8 cellular contexts compared by ENCODE assay signal in genomic region chr11:57325735-57326048, GRCh38. TPM values are rescaled to one million over a fixed set of nuclear protein-coding genes. Genes with fewer than 3 reads are reported as not detected.
DNase-seq lines count a peak whose midpoint lies in the region; ATAC-seq and TF ChIP-seq lines count a peak whose summit lies in the region.

No MANE protein-coding gene starts in this region.

- peaks cover 62% of the 10 kb centered on the region for H3K4me1 Mint-ChIP-seq in stimulated activated naive CD8-positive, alpha-beta T cell treated with anti-CD3 and anti-CD28 coated beads, Interleukin-15, Interleukin-2, amounts not matched to agents 100 ng/mL and 50 ng/mL, for 24 hours (ENCODE audit: low read depth)
- H3K4me1 Mint-ChIP-seq in activated T-helper 17 cell treated with anti-CD3 and anti-CD28 coated beads, Interleukin-2, amount 50 U/mL, for 72 hours, result peaks cover 66% of the 10 kb centered on the region

- H3K36me3 Mint-ChIP-seq in stimulated activated naive CD8-positive, alpha-beta T cell treated with anti-CD3 and anti-CD28 coated beads, Interleukin-15, Interleukin-2, amounts not matched to agents 100 ng/mL and 50 ng/mL, for 24 hours (ENCODE audit: low read depth), result peaks cover 57% of the 10 kb centered on the region
- H3K36me3 Mint-ChIP-seq in activated T-helper 17 cell treated with anti-CD3 and anti-CD28 coated beads, Interleukin-2, amount 50 U/mL, for 72 hours (ENCODE audit: low read depth), result peaks cover 63% of the 10 kb centered on the region

- H3K27me3 ChIP-seq in right atrium auricular region, result no peaks in the 10 kb centered on the region

- H3K4me3 Mint-ChIP-seq in stimulated activated naive CD8-positive, alpha-beta T cell treated with anti-CD3 and anti-CD28 coated beads, Interleukin-15, Interleukin-2, amounts not matched to agents 100 ng/mL and 50 ng/mL, for 24 hours, result peak overlapping the region; percentile 89
- H3K4me3 Mint-ChIP-seq in activated T-helper 17 cell treated with anti-CD3 and anti-CD28 coated beads, Interleukin-2, amount 50 U/mL, for 72 hours, result peak overlapping the region; percentile 88

- DNase-seq in stimulated activated naive CD8-positive, alpha-beta T cell treated with anti-CD3 and anti-CD28 coated beads, Interleukin-15, Interleukin-2, amounts not matched to agents 100 U/mL and 50 U/mL, for 24 hours, result no peak
- DNase-seq in right atrium auricular region (ENCODE audit: low spot score), result peak; percentile 87
- no peak for DNase-seq in activated effector memory CD4-positive, alpha-beta T cell treated with Interleukin-2 at 50 U/mL for 16 hours
- no peak for DNase-seq in activated CD8-positive, alpha-beta memory T cell treated with anti-CD3 and anti-CD28 coated beads, Interleukin-2, amount 50 U/mL, for 48 hours

- peak overlapping the region; percentile 98 for H3K27ac Mint-ChIP-seq in stimulated activated naive CD8-positive, alpha-beta T cell treated with anti-CD3 and anti-CD28 coated beads, Interleukin-15, Interleukin-2, amounts not matched to agents 100 ng/mL and 50 ng/mL, for 24 hours
- H3K27ac Mint-ChIP-seq in activated T-helper 17 cell treated with anti-CD3 and anti-CD28 coated beads, Interleukin-2, amount 50 U/mL, for 72 hours, result peak overlapping the region; percentile 90

- H3K9me3 ChIP-seq in right atrium auricular region, result no peaks in the 10 kb centered on the region

- H3K27me3 Mint-ChIP-seq in stimulated activated naive CD8-positive, alpha-beta T cell treated with anti-CD3 and anti-CD28 coated beads, Interleukin-15, Interleukin-2, amounts not matched to agents 100 ng/mL and 50 ng/mL, for 24 hours, result no peaks in the 10 kb centered on the region
- H3K27me3 Mint-ChIP-seq in activated T-helper 17 cell treated with anti-CD3 and anti-CD28 coated beads, Interleukin-2, amount 50 U/mL, for 72 hours, result no peaks in the 10 kb centered on the region

- peak overlapping the region; percentile 90 to 94 for H3K27ac ChIP-seq in right atrium auricular region
- peak overlapping the region; percentile 68 to 97 (median 92) for H3K27ac ChIP-seq in skin epidermis

- H3K4me1 ChIP-seq in right atrium auricular region, result peaks cover 0 to 46% of the 10 kb centered on the region in 2 donors

- peaks cover 44% of the 10 kb centered on the region for H3K36me3 ChIP-seq in right atrium auricular region

- no peaks in the 10 kb centered on the region for H3K9me3 Mint-ChIP-seq in stimulated activated naive CD8-positive, alpha-beta T cell treated with anti-CD3 and anti-CD28 coated beads, Interleukin-15, Interleukin-2, amounts not matched to agents 100 ng/mL and 50 ng/mL, for 24 hours
- no peaks in the 10 kb centered on the region for H3K9me3 Mint-ChIP-seq in activated T-helper 17 cell treated with anti-CD3 and anti-CD28 coated beads, Interleukin-2, amount 50 U/mL, for 72 hours

- ATAC-seq in stimulated activated naive CD8-positive, alpha-beta T cell treated with anti-CD3 and anti-CD28 coated beads, Interleukin-15, Interleukin-2, amounts not matched to agents 100 U/mL and 50 U/mL, for 24 hours, result no peak
- ATAC-seq in activated T-helper 17 cell treated with anti-CD3 and anti-CD28 coated beads, Interleukin-2, amount 50 U/mL, for 72 hours (replicated peaks), result peak; percentile 2
- no peak for ATAC-seq in HG02798 (IDR thresholded peaks at IDR 0.05; ENCODE audit: poor library complexity, unreplicated experiment)

- peak overlapping the region; percentile 62 to 86 for H3K4me3 ChIP-seq in right atrium auricular region
- H3K4me3 ChIP-seq in skin epidermis, result peak overlapping the region; percentile 74 to 92 (median 82)

- no peak for TF ChIP-seq CTCF in right atrium auricular region (IDR thresholded peaks at IDR 0.05)

RNA-seq across cellular contexts. Expression of gene TNKS1BP1, which starts 0.9 kb away (rescaled TPM):
- 10 to 100 TPM in 1 of 2 donors, 1 to 10 TPM in 1; 4.1 to 13.6 TPM for total RNA-seq in activated T-helper 17 cell treated with anti-CD3 and anti-CD28 coated beads, Interleukin-2, amount 50 U/mL, for 72 hours
- total RNA-seq in right atrium auricular region, result 10 to 100 TPM; 26.8 to 52.5 TPM

RNA-seq across cellular contexts. Expression of gene SSRP1, which starts 10.0 kb away (rescaled TPM):
- total RNA-seq in activated T-helper 17 cell treated with anti-CD3 and anti-CD28 coated beads, Interleukin-2, amount 50 U/mL, for 72 hours, result 100 to 1,000 TPM in 1 of 2 donors, 10 to 100 TPM in 1; 92.1 to 171 TPM
- total RNA-seq in right atrium auricular region, result 10 to 100 TPM; 42.3 to 54.3 TPM

RNA-seq across cellular contexts. Expression of gene P2RX3, which starts 12.5 kb away (rescaled TPM):
- not detected for total RNA-seq in activated T-helper 17 cell treated with anti-CD3 and anti-CD28 coated beads, Interleukin-2, amount 50 U/mL, for 72 hours
- total RNA-seq in right atrium auricular region, result 1 to 10 TPM in 1 of 2 donors, not detected in 1; 1.4 TPM

RNA-seq across cellular contexts. Expression of gene PRG3, which starts 55.3 kb away (rescaled TPM):
- not detected for total RNA-seq in activated T-helper 17 cell treated with anti-CD3 and anti-CD28 coated beads, Interleukin-2, amount 50 U/mL, for 72 hours
- total RNA-seq in right atrium auricular region, result not detected
